22 cellular contexts compared by ENCODE assay signal in the genomic region with DNA sequence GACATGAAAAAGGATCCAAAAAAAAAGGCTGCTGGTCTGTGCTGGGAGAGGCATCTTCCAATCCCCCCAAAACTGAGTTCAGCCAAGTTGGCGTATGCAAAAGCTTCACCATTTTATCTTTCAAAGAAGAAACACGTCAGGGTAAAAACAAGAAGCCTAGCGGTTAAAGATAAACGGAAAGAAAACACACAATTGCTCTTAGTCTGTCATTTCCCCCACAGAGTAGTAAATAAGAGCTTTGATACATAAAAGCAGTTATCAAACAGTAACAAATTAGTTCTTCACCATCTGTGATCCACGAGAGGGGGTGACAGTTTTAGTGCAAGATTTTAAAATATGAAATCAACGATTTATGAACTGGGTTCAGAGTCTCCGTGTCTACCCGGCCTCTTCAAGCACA.
"Had no signal": no experiment of that assay in that cellular context is flagged by ENCODE, and none has a peak within 500 bp of the region (broad histone marks: within the 10 kb centered on the region; RNA-seq: fewer than 3 reads in every experiment).

No MANE protein-coding gene starts in this region.

- H3K9me3 Mint-ChIP-seq: activated T-helper 17 cell treated with anti-CD3 and anti-CD28 coated beads, Interleukin-2, amount 50 U/mL, for 72 hours; immature natural killer cell; stimulated activated effector memory CD8-positive, alpha-beta T cell treated with anti-CD3 and anti-CD28 coated beads, Interleukin-12 subunit alpha, Interleukin-12 subunit beta, amount 100 ng/mL, for 72 hours had no signal

- H3K36me3 Mint-ChIP-seq: naive B cell; stimulated activated effector memory CD8-positive, alpha-beta T cell treated with anti-CD3 and anti-CD28 coated beads, Interleukin-12 subunit alpha, Interleukin-12 subunit beta, amount 100 ng/mL, for 72 hours had no signal

- H3K4me3 ChIP-seq: adrenal gland, ascending aorta, left lung, lung, right lobe of liver, skin epidermis, tibial artery had no signal

- DNase-seq: activated CD4-positive, alpha-beta T cell treated with anti-CD3 and anti-CD28 coated beads for 1 hour; activated naive CD4-positive, alpha-beta T cell; adrenal gland; central memory CD4-positive, alpha-beta T cell; effector memory CD4-positive, alpha-beta T cell; foreskin keratinocyte; immature natural killer cell; left lung; naive B cell; occipital lobe; right lobe of liver; stimulated activated CD4-positive, alpha-beta T cell treated with anti-CD3 and anti-CD28 coated beads, Interleukin-2, amount 100 ng/mL, for 24 hours; stimulated activated naive CD8-positive, alpha-beta T cell treated with anti-CD3 and anti-CD28 coated beads, Interleukin-15, amount 100 ng/mL, for 72 hours; T-cell; T-helper 9 cell; tibial artery had no signal

- H3K4me1 Mint-ChIP-seq: activated T-helper 17 cell treated with anti-CD3 and anti-CD28 coated beads, Interleukin-2, amount 50 U/mL, for 72 hours; naive B cell; stimulated activated naive CD8-positive, alpha-beta T cell treated with anti-CD3 and anti-CD28 coated beads, Interleukin-15, amount 100 ng/mL, for 72 hours had no signal

- H3K27ac ChIP-seq: adrenal gland, ascending aorta, foreskin keratinocyte, left lung, right lobe of liver, skin epidermis, tibial artery had no signal

- H3K27me3 ChIP-seq: adrenal gland, ascending aorta, foreskin keratinocyte, left lung, right lobe of liver, tibial artery had no signal

- H3K36me3 ChIP-seq: adrenal gland, ascending aorta, left lung, right lobe of liver, tibial artery had no signal

- H3K27ac Mint-ChIP-seq: activated naive CD8-positive, alpha-beta T cell; activated T-helper 17 cell treated with anti-CD3 and anti-CD28 coated beads, Interleukin-2, amount 50 U/mL, for 72 hours; naive B cell had no signal

- H3K4me3 Mint-ChIP-seq: activated naive CD8-positive, alpha-beta T cell; activated T-helper 17 cell treated with anti-CD3 and anti-CD28 coated beads, Interleukin-2, amount 50 U/mL, for 72 hours; immature natural killer cell; naive B cell; stimulated activated effector memory CD8-positive, alpha-beta T cell treated with anti-CD3 and anti-CD28 coated beads, Interleukin-12 subunit alpha, Interleukin-12 subunit beta, amount 100 ng/mL, for 72 hours; stimulated activated naive CD8-positive, alpha-beta T cell treated with anti-CD3 and anti-CD28 coated beads, Interleukin-15, amount 100 ng/mL, for 72 hours; T-cell had no signal

- H3K4me1 ChIP-seq: adrenal gland, ascending aorta, foreskin keratinocyte, left lung, right lobe of liver, tibial artery had no signal

- H3K27me3 Mint-ChIP-seq: activated naive CD8-positive, alpha-beta T cell; activated T-helper 17 cell treated with anti-CD3 and anti-CD28 coated beads, Interleukin-2, amount 50 U/mL, for 72 hours; stimulated activated naive CD8-positive, alpha-beta T cell treated with anti-CD3 and anti-CD28 coated beads, Interleukin-15, amount 100 ng/mL, for 72 hours; T-cell had no signal

- H3K9me3 ChIP-seq: adrenal gland, ascending aorta, right lobe of liver, tibial artery had no signal
